Comparison of ENCODE assay signal across 25 cellular contexts in genomic region chr1:57133686-57134085, GRCh38.
A peak's percentile ranks its signal among the peaks of the same experiment; 100 is the strongest.
DNase-seq lines count a peak whose midpoint lies in the region; ATAC-seq, FAIRE-seq and TF ChIP-seq lines count a peak whose summit lies in the region.
"Had no signal": no experiment of that assay in that cellular context is flagged by ENCODE, and none has a peak within 500 bp of the region (broad histone marks: within the 10 kb centered on the region; RNA-seq: fewer than 3 reads in every experiment).

No MANE protein-coding gene starts in this region.

- whole genome bisulfite sequencing in thyroid gland, 2 donors: 74 to 87% methylated on average over 1 of the region's 1 CpG

- DNase-seq in AG08395 (ENCODE audit: low spot score): peak; percentile 15
- DNase-seq in MG63: peak; percentile 16
- DNase-seq in bronchial epithelial cell (ENCODE audit: low read depth): peak; percentile 65
- no peak for DNase-seq in foreskin keratinocyte
- DNase-seq in ureter (ENCODE audit: low spot score): no peak
- no peak for DNase-seq in NOMO-1 treated with DMSO at 0.1 percent for 48 hours (lab: John Stamatoyannopoulos, UW; ENCODE audit: unreplicated experiment)
- DNase-seq in thyroid gland: no peak
- DNase-seq: Calu3; CD8-positive, alpha-beta memory T cell; DMS153; GDM1; Karpas-422; NCI-H1048; NCI-H1417 treated with DMSO at 0.1 percent for 48 hours; NCI-H187; NCI-H446 treated with DMSO at 0.1 percent for 48 hours; NCI-H526 treated with DMSO at 0.1 percent for 48 hours; PC-9; RPMI8226; SHP77 had no signal

- H3K4me1 ChIP-seq in foreskin keratinocyte (peaks cover 36% of the 10 kb centered on the region), thyroid gland (no peaks in the 10 kb centered on the region)

- intact Hi-C loops in thyroid gland (cut with DNase I): no loop called here

- ATAC-seq in foreskin keratinocyte: no peak
- ATAC-seq in GM21528 (IDR thresholded peaks at IDR 0.05; ENCODE audit: low FRiP score, unreplicated experiment): no peak
- ATAC-seq: HCT116 had no signal

- peak overlapping the region; percentile 33 for H3K27ac ChIP-seq in foreskin keratinocyte
- no peak overlapping the region for H3K27ac ChIP-seq in thyroid gland
- H3K27ac ChIP-seq: C4-2B, PC-9 had no signal

- no peaks in the 10 kb centered on the region for H3K36me3 ChIP-seq in MG63
- H3K36me3 ChIP-seq in bronchial epithelial cell (ENCODE audit: control insufficient read depth, insufficient read depth, low read length): no peaks in the 10 kb centered on the region
- no peaks in the 10 kb centered on the region for H3K36me3 ChIP-seq in thyroid gland

- H3K4me3 ChIP-seq in MG63 (no peak overlapping the region), bronchial epithelial cell (ENCODE audit: low read depth, low read length) (no peak overlapping the region), thyroid gland (replicated peaks in 1 of 3) (no peak overlapping the region)
- H3K4me3 ChIP-seq: PC-9 had no signal

- no peak for TF ChIP-seq POLR2A in thyroid gland (IDR thresholded peaks at IDR 0.05)

- FAIRE-seq in bronchial epithelial cell (lab: Jason Lieb, UNC): no peak
- FAIRE-seq: GM18507, H1 had no signal

- H3K9me3 ChIP-seq in MG63 (no peaks in the 10 kb centered on the region), thyroid gland (no peaks in the 10 kb centered on the region)

- TF ChIP-seq CTCF in bronchial epithelial cell (IDR thresholded peaks at IDR 0.05; ENCODE audit: insufficient read depth, low read length, severe bottlenecking): no peak
- TF ChIP-seq CTCF in foreskin keratinocyte (conservative IDR thresholded peaks at IDR 0.05): no peak
- no peak for TF ChIP-seq CTCF in thyroid gland (IDR thresholded peaks at IDR 0.05)

- no peaks in the 10 kb centered on the region for H3K27me3 ChIP-seq in MG63
- no peaks in the 10 kb centered on the region for H3K27me3 ChIP-seq in bronchial epithelial cell (ENCODE audit: control insufficient read depth, insufficient read depth, low read length)
- H3K27me3 ChIP-seq in foreskin keratinocyte: no peaks in the 10 kb centered on the region
- no peaks in the 10 kb centered on the region for H3K27me3 ChIP-seq in thyroid gland

Comparison
In these comparisons a context has a peak if more than half of its experiments do, and no peak if none do; other contexts are left out.
1. DNase-seq: peak in AG08395 (single experiment), MG63 (single experiment) and bronchial epithelial cell (single experiment); none in foreskin keratinocyte (0 of 2), ureter (single experiment), NOMO-1 treated with DMSO at 0.1 percent for 48 hours (single experiment) and thyroid gland (0 of 2).